13 cellular contexts compared by ENCODE assay signal in genomic region chr18:44943201-44943881, GRCh38.
DNase-seq lines count a peak whose midpoint lies in the region; ATAC-seq and TF ChIP-seq lines count a peak whose summit lies in the region.
"Had no signal": no experiment of that assay in that cellular context is flagged by ENCODE, and none has a peak within 500 bp of the region (broad histone marks: within the 10 kb centered on the region; RNA-seq: fewer than 3 reads in every experiment).

No MANE protein-coding gene starts in this region.

- H4K20me1 ChIP-seq in GM23338 (replicated peaks; ENCODE audit: insufficient read depth) (no peaks in the 10 kb centered on the region), hepatocyte (ENCODE audit: insufficient read depth, poor library complexity, severe bottlenecking) (no peaks in the 10 kb centered on the region), smooth muscle cell (ENCODE audit: low read depth) (peaks cover 63% of the 10 kb centered on the region)

- peaks cover 12% of the 10 kb centered on the region for H3K27me3 Mint-ChIP-seq in GM23338 (ENCODE audit: insufficient read depth, low read depth, poor library complexity)

- H3K27ac ChIP-seq in GM23338 (ENCODE audit: low read depth): no peak overlapping the region
- peak overlapping the region; percentile 27 for H3K27ac ChIP-seq in hepatocyte
- peak overlapping the region; percentile 76 for H3K27ac ChIP-seq in smooth muscle cell (ENCODE audit: low read depth)
- H3K27ac ChIP-seq: cardiac muscle cell had no signal

- WGBS in hepatocyte (ENCODE audit: low lambda C conversion rate, missing lambda C conversion rate): 32% methylated on average over 3 of the region's 3 CpGs
- 10% methylated on average over 3 of the region's 3 CpGs for WGBS in smooth muscle cell (ENCODE audit: low lambda C conversion rate)

- H3K4me1 Mint-ChIP-seq in GM23338: peaks cover 30% of the 10 kb centered on the region

- DNase-seq in GM23338 (ENCODE audit: low spot score) (peak; percentile 65), SK-N-DZ (ENCODE audit: low spot score) (peak; percentile 63), hepatocyte (ENCODE audit: low spot score) (peak; percentile 28), smooth muscle cell (lab: John Stamatoyannopoulos, UW; ENCODE audit: unreplicated experiment) (no peak), NCI-H526 treated with DMSO at 0.1 percent for 48 hours (lab: John Stamatoyannopoulos, UW) (no peak), amygdala (lab: John Stamatoyannopoulos, UW) (no peak)
- DNase-seq: activated CD8-positive, alpha-beta memory T cell treated with anti-CD3 and anti-CD28 coated beads, Interleukin-2, amount 10 ng/mL, durations not matched to agents 7 days and 5 days; foreskin melanocyte; midbrain; small intestine had no signal

- H2AFZ ChIP-seq in GM23338 (no peak overlapping the region), hepatocyte (no peak overlapping the region), smooth muscle cell (ENCODE audit: low read depth) (no peak overlapping the region)

- H3K4me2 ChIP-seq in GM23338: no peak overlapping the region
- no peak overlapping the region for H3K4me2 ChIP-seq in hepatocyte
- peak overlapping the region; percentile 64 for H3K4me2 ChIP-seq in smooth muscle cell

- H3F3A ChIP-seq in GM23338 (replicated peaks; ENCODE audit: low read depth) (no peaks in the 10 kb centered on the region), smooth muscle cell (ENCODE audit: low read depth) (peaks cover 15% of the 10 kb centered on the region)

- no peak overlapping the region for H3K4me3 ChIP-seq in GM23338
- no peak overlapping the region for H3K4me3 ChIP-seq in hepatocyte
- no peak overlapping the region for H3K4me3 ChIP-seq in smooth muscle cell
- H3K4me3 ChIP-seq: cardiac muscle cell had no signal

- TF ChIP-seq CTCF in GM23338 (conservative IDR thresholded peaks at IDR 0.05; ENCODE audit: low read depth in 2 of 2) (no peak), hepatocyte (IDR thresholded peaks at IDR 0.05; ENCODE audit: poor library complexity) (no peak), smooth muscle cell (IDR thresholded peaks at IDR 0.05; ENCODE audit: borderline replicate concordance, insufficient read depth, poor library complexity, severe bottlenecking) (no peak)

- no peaks in the 10 kb centered on the region for H3K36me3 Mint-ChIP-seq in GM23338 (ENCODE audit: low read depth)

- H3K9me2 ChIP-seq in GM23338 (ENCODE audit: insufficient read depth) (no peaks in the 10 kb centered on the region), hepatocyte (replicated peaks; ENCODE audit: insufficient read depth) (no peaks in the 10 kb centered on the region)

- H3K9me3 Mint-ChIP-seq in GM23338: no peaks in the 10 kb centered on the region; the same call in 2 of the 3 replicates
- H3K9me3 Mint-ChIP-seq: T-helper 1 cell treated with Interleukin-12 subunit alpha and Interleukin-12 subunit beta and Interleukin-4 antibody, amounts not matched to agents 30 μg/mL and 1 μg/mL, for 36 hours had no signal

- no peak overlapping the region for H3K9ac ChIP-seq in smooth muscle cell (ENCODE audit: low read depth)

- H3K27me3 ChIP-seq in GM23338 (ENCODE audit: insufficient read depth): no peaks in the 10 kb centered on the region
- H3K27me3 ChIP-seq in hepatocyte: no peaks in the 10 kb centered on the region
- H3K27me3 ChIP-seq in smooth muscle cell (ENCODE audit: low read depth): no peaks in the 10 kb centered on the region
- H3K27me3 ChIP-seq: cardiac muscle cell had no signal

- no peak overlapping the region for H3K27ac Mint-ChIP-seq in GM23338
- H3K27ac Mint-ChIP-seq: activated CD8-positive, alpha-beta memory T cell treated with anti-CD3 and anti-CD28 coated beads, Interleukin-2, amount 10 ng/mL, durations not matched to agents 7 days and 5 days; T-helper 1 cell treated with Interleukin-12 subunit alpha and Interleukin-12 subunit beta and Interleukin-4 antibody, amounts not matched to agents 30 μg/mL and 1 μg/mL, for 36 hours had no signal

- H3K4me3 Mint-ChIP-seq in GM23338: no peak overlapping the region
- H3K4me3 Mint-ChIP-seq: activated CD8-positive, alpha-beta memory T cell treated with anti-CD3 and anti-CD28 coated beads, Interleukin-2, amount 10 ng/mL, durations not matched to agents 7 days and 5 days; T-helper 1 cell treated with Interleukin-12 subunit alpha and Interleukin-12 subunit beta and Interleukin-4 antibody, amounts not matched to agents 30 μg/mL and 1 μg/mL, for 36 hours had no signal

- H3K9me3 ChIP-seq in hepatocyte (ENCODE audit: low read depth): no peaks in the 10 kb centered on the region
- no peaks in the 10 kb centered on the region for H3K9me3 ChIP-seq in smooth muscle cell (replicated peaks; ENCODE audit: low read depth)

- H3K4me1 ChIP-seq in GM23338 (ENCODE audit: insufficient read depth) (peaks cover 28% of the 10 kb centered on the region), hepatocyte (ENCODE audit: insufficient read depth) (peaks cover 20% of the 10 kb centered on the region), smooth muscle cell (ENCODE audit: low read depth) (peaks cover 45% of the 10 kb centered on the region)

- no peaks in the 10 kb centered on the region for H3K79me2 ChIP-seq in GM23338 (replicated peaks; ENCODE audit: insufficient read depth)
- peaks cover 26% of the 10 kb centered on the region for H3K79me2 ChIP-seq in hepatocyte
- H3K79me2 ChIP-seq in smooth muscle cell (ENCODE audit: low read depth): peaks cover 22% of the 10 kb centered on the region

- H3K36me3 ChIP-seq in GM23338 (ENCODE audit: insufficient read depth) (no peaks in the 10 kb centered on the region), hepatocyte (replicated peaks; ENCODE audit: insufficient read depth, low read depth) (no peaks in the 10 kb centered on the region), smooth muscle cell (ENCODE audit: low read depth) (no peaks in the 10 kb centered on the region)
- H3K36me3 ChIP-seq: cardiac muscle cell had no signal

- ATAC-seq in GM23338 (peak; percentile 91), GM18873 (IDR thresholded peaks at IDR 0.05; ENCODE audit: low FRiP score, unreplicated experiment) (no peak)
- ATAC-seq: activated CD8-positive, alpha-beta memory T cell treated with anti-CD3 and anti-CD28 coated beads, Interleukin-2, amount 10 ng/mL, durations not matched to agents 7 days and 5 days had no signal

TF ChIP-seq in GM23338, 12 proteins besides CTCF, POLR2A, EP300 and RAD21 (continues in another document):
- TF ChIP-seq EZH2phosphoT487 (IDR thresholded peaks at IDR 0.05; ENCODE audit: unreplicated experiment): no peak
- TF ChIP-seq CREB1 (CRISPR knock-in tag; IDR thresholded peaks at IDR 0.05; ENCODE audit: low read depth): no peak
- TF ChIP-seq EZH2 (IDR thresholded peaks at IDR 0.05; ENCODE audit: low read depth, unreplicated experiment): no peak
- no peak for TF ChIP-seq ETS1 (IDR thresholded peaks at IDR 0.05)
- no peak; the same call in 1 of the 2 replicates for TF ChIP-seq NANOG (IDR thresholded peaks at IDR 0.05; ENCODE audit: borderline replicate concordance)

Comparison
In these comparisons a context has a peak if more than half of its experiments do, and no peak if none do; other contexts are left out.
1. DNase-seq: peak in GM23338 (single experiment), SK-N-DZ (single experiment) and hepatocyte (single experiment); none in smooth muscle cell (single experiment), NCI-H526 treated with DMSO at 0.1 percent for 48 hours (single experiment) and amygdala (0 of 56).